In genomic region chr18:58761241-58761969, GRCh38 we compare ENCODE assay signal across 10 cellular contexts.
DNase-seq lines count a peak whose midpoint lies in the region; ATAC-seq and TF ChIP-seq lines count a peak whose summit lies in the region.
"Had no signal": no experiment of that assay in that cellular context is flagged by ENCODE, and none has a peak within 500 bp of the region (broad histone marks: within the 10 kb centered on the region; RNA-seq: fewer than 3 reads in every experiment).

No MANE protein-coding gene starts in this region.

- H3K9me3 Mint-ChIP-seq in GM23338 (no peaks in the 10 kb centered on the region), memory B cell (no peaks in the 10 kb centered on the region)
- H3K9me3 Mint-ChIP-seq: natural killer cell had no signal

- no peaks in the 10 kb centered on the region for H3K27me3 ChIP-seq in GM23338 (ENCODE audit: insufficient read depth)
- H3K27me3 ChIP-seq in Karpas-422 (ENCODE audit: low read length): no peaks in the 10 kb centered on the region
- peaks cover 0 to 48% (median 0%) of the 10 kb centered on the region in 4 donors for H3K27me3 ChIP-seq in esophagus squamous epithelium

- H3K9me3 ChIP-seq in Karpas-422 (ENCODE audit: low read length): no peaks in the 10 kb centered on the region
- no peaks in the 10 kb centered on the region for H3K9me3 ChIP-seq in esophagus squamous epithelium
- H3K9me3 ChIP-seq: HAP-1 had no signal

- H3K36me3 Mint-ChIP-seq in GM23338 (ENCODE audit: low read depth) (no peaks in the 10 kb centered on the region; the same call in 2 of the 3 replicates), memory B cell (no peaks in the 10 kb centered on the region)
- H3K36me3 Mint-ChIP-seq: natural killer cell had no signal

- no peak overlapping the region for H3K4me2 ChIP-seq in GM23338
- H3K4me2 ChIP-seq in Karpas-422 (ENCODE audit: low read depth, low read length, poor library complexity, severe bottlenecking): peak overlapping the region; percentile 17

- H3F3A ChIP-seq in GM23338 (replicated peaks; ENCODE audit: low read depth): no peaks in the 10 kb centered on the region

- H3K79me2 ChIP-seq in GM23338 (replicated peaks; ENCODE audit: insufficient read depth) (no peaks in the 10 kb centered on the region), Karpas-422 (ENCODE audit: low read length) (no peaks in the 10 kb centered on the region)

- DNase-seq in GM23338 (ENCODE audit: low spot score) (no peak), Karpas-422 (peak; percentile 59), memory B cell (ENCODE audit: low spot score in 2 of 2) (no peak), NCI-H146 (lab: John Stamatoyannopoulos, UW) (no peak), esophagus squamous epithelium (lab: John Stamatoyannopoulos, UW) (no peak), Kasumi-1 (lab: John Stamatoyannopoulos, UW) (no peak)
- DNase-seq: natural killer cell had no signal

- intact Hi-C loops in esophagus squamous epithelium (cut with DNase I): loop anchor here (5.0 kb wide), 1 partner anchor 229 kb away; no protein-coding TSS in a partner anchor

- H3K9ac ChIP-seq in Karpas-422 (ENCODE audit: low read length): no peak overlapping the region

- H3K9me2 ChIP-seq in GM23338 (ENCODE audit: insufficient read depth) (0 out of 2 replicates have a peak, but pooled peaks cover 8% of the 10 kb centered on the region), Karpas-422 (replicated peaks; ENCODE audit: insufficient read depth, low read length) (no peaks in the 10 kb centered on the region)

- 63 to 70% methylated on average over 14 of the region's 14 CpGs for WGBS in esophagus squamous epithelium, 2 donors

- H3K4me3 Mint-ChIP-seq in GM23338: no peak overlapping the region
- peak overlapping the region; percentile 60 for H3K4me3 Mint-ChIP-seq in memory B cell
- H3K4me3 Mint-ChIP-seq: natural killer cell had no signal

- H3K27ac ChIP-seq in GM23338 (ENCODE audit: low read depth) (no peak overlapping the region), Karpas-422 (ENCODE audit: low read length) (no peak overlapping the region), esophagus squamous epithelium (no peak overlapping the region)

- H3K36me3 ChIP-seq in GM23338 (ENCODE audit: insufficient read depth) (no peaks in the 10 kb centered on the region), Karpas-422 (ENCODE audit: insufficient read depth, low read length) (no peaks in the 10 kb centered on the region), esophagus squamous epithelium (no peaks in the 10 kb centered on the region)
- H3K36me3 ChIP-seq: HAP-1 had no signal

- no peak overlapping the region for H3K27ac Mint-ChIP-seq in GM23338
- H3K27ac Mint-ChIP-seq in memory B cell: no peak overlapping the region
- H3K27ac Mint-ChIP-seq: natural killer cell had no signal

- no peak overlapping the region for H3K4me3 ChIP-seq in GM23338
- no peak overlapping the region for H3K4me3 ChIP-seq in Karpas-422 (ENCODE audit: low read length)
- H3K4me3 ChIP-seq in esophagus squamous epithelium: no peak overlapping the region
- H3K4me3 ChIP-seq: HAP-1 had no signal

- no peaks in the 10 kb centered on the region; the same call in 1 of the 2 replicates for H3K4me1 ChIP-seq in GM23338 (ENCODE audit: insufficient read depth)
- peaks cover 9% of the 10 kb centered on the region for H3K4me1 ChIP-seq in Karpas-422 (ENCODE audit: low read length)
- peaks cover 0 to 8% (median 0%) of the 10 kb centered on the region in 3 donors for H3K4me1 ChIP-seq in esophagus squamous epithelium
- H3K4me1 ChIP-seq: HAP-1 had no signal

- H3K4me1 Mint-ChIP-seq in GM23338 (peaks cover 10% of the 10 kb centered on the region), memory B cell (peaks cover 28% of the 10 kb centered on the region)

- H3K27me3 Mint-ChIP-seq in GM23338 (ENCODE audit: insufficient read depth, low read depth, poor library complexity): no peaks in the 10 kb centered on the region
- H3K27me3 Mint-ChIP-seq in memory B cell: peaks cover 5% of the 10 kb centered on the region

- H4K20me1 ChIP-seq in GM23338 (replicated peaks; ENCODE audit: insufficient read depth) (no peaks in the 10 kb centered on the region), Karpas-422 (ENCODE audit: insufficient read depth, low read depth, low read length) (no peaks in the 10 kb centered on the region)

- no peak for TF ChIP-seq POLR2A in esophagus squamous epithelium (IDR thresholded peaks at IDR 0.05)

- ATAC-seq in GM18868 (IDR thresholded peaks at IDR 0.05; ENCODE audit: unreplicated experiment) (peak; percentile 79), GM23338 (no peak), memory B cell (ENCODE audit: low read depth) (peak; percentile 77)
- ATAC-seq in activated CD4-positive, CD25-positive, alpha-beta regulatory T cell treated with anti-CD3 and anti-CD28 coated beads, Interleukin-2, amount 50 U/mL, for 24 hours: no peak

- no peak for TF ChIP-seq CTCF in GM23338 (conservative IDR thresholded peaks at IDR 0.05; ENCODE audit: low read depth in 2 of 2)
- no peak for TF ChIP-seq CTCF in esophagus squamous epithelium (IDR thresholded peaks at IDR 0.05)

- H2AFZ ChIP-seq in GM23338 (peak overlapping the region; percentile 59), Karpas-422 (ENCODE audit: low read length) (no peak overlapping the region)

TF ChIP-seq in GM23338, 12 proteins besides CTCF, POLR2A, EP300 and RAD21 (continues in another document):
- TF ChIP-seq ETS1 (IDR thresholded peaks at IDR 0.05) (no peak), JUNB (IDR thresholded peaks at IDR 0.05; ENCODE audit: unreplicated experiment) (no peak), NANOG (IDR thresholded peaks at IDR 0.05; ENCODE audit: borderline replicate concordance) (no peak), CREB1 (CRISPR knock-in tag; IDR thresholded peaks at IDR 0.05; ENCODE audit: low read depth) (no peak), EZH2phosphoT487 (IDR thresholded peaks at IDR 0.05; ENCODE audit: unreplicated experiment) (no peak)
- TF ChIP-seq, protein P1, sequence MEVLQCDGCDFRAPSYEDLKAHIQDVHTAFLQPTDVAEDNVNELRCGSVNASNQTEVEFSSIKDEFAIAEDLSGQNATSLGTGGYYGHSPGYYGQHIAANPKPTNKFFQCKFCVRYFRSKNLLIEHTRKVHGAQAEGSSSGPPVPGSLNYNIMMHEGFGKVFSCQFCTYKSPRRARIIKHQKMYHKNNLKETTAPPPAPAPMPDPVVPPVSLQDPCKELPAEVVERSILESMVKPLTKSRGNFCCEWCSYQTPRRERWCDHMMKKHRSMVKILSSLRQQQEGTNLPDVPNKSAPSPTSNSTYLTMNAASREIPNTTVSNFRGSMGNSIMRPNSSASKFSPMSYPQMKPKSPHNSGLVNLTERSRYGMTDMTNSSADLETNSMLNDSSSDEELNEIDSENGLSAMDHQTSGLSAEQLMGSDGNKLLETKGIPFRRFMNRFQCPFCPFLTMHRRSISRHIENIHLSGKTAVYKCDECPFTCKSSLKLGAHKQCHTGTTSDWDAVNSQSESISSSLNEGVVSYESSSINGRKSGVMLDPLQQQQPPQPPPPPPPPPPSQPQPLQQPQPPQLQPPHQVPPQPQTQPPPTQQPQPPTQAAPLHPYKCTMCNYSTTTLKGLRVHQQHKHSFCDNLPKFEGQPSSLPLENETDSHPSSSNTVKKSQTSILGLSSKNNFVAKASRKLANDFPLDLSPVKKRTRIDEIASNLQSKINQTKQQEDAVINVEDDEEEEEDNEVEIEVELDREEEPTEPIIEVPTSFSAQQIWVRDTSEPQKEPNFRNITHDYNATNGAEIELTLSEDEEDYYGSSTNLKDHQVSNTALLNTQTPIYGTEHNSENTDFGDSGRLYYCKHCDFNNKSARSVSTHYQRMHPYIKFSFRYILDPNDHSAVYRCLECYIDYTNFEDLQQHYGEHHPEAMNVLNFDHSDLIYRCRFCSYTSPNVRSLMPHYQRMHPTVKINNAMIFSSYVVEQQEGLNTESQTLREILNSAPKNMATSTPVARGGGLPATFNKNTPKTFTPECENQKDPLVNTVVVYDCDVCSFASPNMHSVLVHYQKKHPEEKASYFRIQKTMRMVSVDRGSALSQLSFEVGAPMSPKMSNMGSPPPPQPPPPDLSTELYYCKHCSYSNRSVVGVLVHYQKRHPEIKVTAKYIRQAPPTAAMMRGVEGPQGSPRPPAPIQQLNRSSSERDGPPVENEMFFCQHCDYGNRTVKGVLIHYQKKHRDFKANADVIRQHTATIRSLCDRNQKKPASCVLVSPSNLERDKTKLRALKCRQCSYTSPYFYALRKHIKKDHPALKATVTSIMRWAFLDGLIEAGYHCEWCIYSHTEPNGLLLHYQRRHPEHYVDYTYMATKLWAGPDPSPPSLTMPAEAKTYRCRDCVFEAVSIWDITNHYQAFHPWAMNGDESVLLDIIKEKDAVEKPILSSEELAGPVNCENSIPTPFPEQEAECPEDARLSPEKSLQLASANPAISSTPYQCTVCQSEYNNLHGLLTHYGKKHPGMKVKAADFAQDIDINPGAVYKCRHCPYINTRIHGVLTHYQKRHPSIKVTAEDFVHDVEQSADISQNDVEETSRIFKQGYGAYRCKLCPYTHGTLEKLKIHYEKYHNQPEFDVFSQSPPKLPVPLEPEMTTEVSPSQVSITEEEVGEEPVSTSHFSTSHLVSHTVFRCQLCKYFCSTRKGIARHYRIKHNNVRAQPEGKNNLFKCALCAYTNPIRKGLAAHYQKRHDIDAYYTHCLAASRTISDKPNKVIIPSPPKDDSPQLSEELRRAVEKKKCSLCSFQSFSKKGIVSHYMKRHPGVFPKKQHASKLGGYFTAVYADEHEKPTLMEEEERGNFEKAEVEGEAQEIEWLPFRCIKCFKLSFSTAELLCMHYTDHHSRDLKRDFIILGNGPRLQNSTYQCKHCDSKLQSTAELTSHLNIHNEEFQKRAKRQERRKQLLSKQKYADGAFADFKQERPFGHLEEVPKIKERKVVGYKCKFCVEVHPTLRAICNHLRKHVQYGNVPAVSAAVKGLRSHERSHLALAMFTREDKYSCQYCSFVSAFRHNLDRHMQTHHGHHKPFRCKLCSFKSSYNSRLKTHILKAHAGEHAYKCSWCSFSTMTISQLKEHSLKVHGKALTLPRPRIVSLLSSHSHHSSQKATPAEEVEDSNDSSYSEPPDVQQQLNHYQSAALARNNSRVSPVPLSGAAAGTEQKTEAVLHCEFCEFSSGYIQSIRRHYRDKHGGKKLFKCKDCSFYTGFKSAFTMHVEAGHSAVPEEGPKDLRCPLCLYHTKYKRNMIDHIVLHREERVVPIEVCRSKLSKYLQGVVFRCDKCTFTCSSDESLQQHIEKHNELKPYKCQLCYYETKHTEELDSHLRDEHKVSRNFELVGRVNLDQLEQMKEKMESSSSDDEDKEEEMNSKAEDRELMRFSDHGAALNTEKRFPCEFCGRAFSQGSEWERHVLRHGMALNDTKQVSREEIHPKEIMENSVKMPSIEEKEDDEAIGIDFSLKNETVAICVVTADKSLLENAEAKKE (CRISPR knock-in tag; IDR thresholded peaks at IDR 0.05): no peak

Comparison
In these comparisons a context has a peak if more than half of its experiments do, and no peak if none do; other contexts are left out.
1. ATAC-seq: peak in GM18868 (single experiment) and memory B cell (single experiment); none in GM23338 (single experiment) and activated CD4-positive, CD25-positive, alpha-beta regulatory T cell treated with anti-CD3 and anti-CD28 coated beads, Interleukin-2, amount 50 U/mL, for 24 hours (0 of 2).